9 cellular contexts compared by ENCODE assay signal in the genomic region with DNA sequence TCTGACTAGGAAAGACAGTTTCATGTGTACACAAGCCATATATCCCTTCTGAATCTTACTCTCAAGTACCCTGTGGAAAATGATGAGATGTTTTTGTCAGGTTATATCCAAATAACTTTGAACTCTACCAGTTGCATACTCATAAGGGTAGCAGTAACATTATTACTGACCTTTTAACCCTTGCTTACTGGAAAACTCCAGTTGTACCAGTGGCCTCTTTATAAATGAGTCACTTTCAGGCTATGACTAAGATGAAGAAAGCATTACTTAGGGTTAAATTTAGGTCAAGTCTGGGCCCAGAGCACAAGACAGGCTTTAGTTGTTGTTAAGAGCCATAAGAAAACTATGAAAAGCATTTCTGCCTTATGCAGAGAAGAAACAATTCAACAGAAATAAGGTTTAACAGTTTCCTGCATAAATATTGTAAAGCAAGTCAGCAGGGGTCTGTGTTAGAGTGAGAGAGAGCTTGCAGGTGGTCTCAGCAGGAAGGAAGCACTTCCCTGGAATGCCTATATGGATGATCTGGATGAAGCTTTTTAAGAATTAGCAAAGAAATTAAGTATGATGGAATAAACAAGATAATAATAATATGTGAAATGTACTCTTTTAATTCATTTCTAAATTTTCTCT.
DNase-seq lines count a peak whose midpoint lies in the region; ATAC-seq and TF ChIP-seq lines count a peak whose summit lies in the region.
"Had no signal": no experiment of that assay in that cellular context is flagged by ENCODE, and none has a peak within 500 bp of the region (broad histone marks: within the 10 kb centered on the region; RNA-seq: fewer than 3 reads in every experiment).

No MANE protein-coding gene starts in this region.

- no peaks in the 10 kb centered on the region for H3K36me3 ChIP-seq in brain microvascular endothelial cell (replicated peaks)

- H3K27me3 Mint-ChIP-seq in activated CD4-positive, alpha-beta T cell treated with anti-CD3 and anti-CD28 coated beads, Interleukin-2, amount 10 ng/mL, durations not matched to agents 7 days and 5 days, result peaks cover 3% of the 10 kb centered on the region

- peaks cover 11% of the 10 kb centered on the region for H3K9me3 Mint-ChIP-seq in activated CD4-positive, alpha-beta T cell treated with anti-CD3 and anti-CD28 coated beads, Interleukin-2, amount 10 ng/mL, durations not matched to agents 7 days and 5 days
- H3K9me3 Mint-ChIP-seq: brain had no signal

- H3K27ac ChIP-seq in brain microvascular endothelial cell, result peak overlapping the region; percentile 82

- H3K27me3 ChIP-seq in brain microvascular endothelial cell (replicated peaks), result no peaks in the 10 kb centered on the region

- POLR2A ChIA-PET in activated CD4-positive, alpha-beta T cell treated with anti-CD3 and anti-CD28 coated beads, Interleukin-2, amount 10 ng/mL, durations not matched to agents 7 days and 5 days (lab: Charles Lee), result interaction anchor here (0.7 kb wide), 1 partner anchor 24 kb away, joined by 3 read pairs; no protein-coding TSS in a partner anchor

- peak overlapping the region; percentile 23 for H3K4me3 Mint-ChIP-seq in activated CD4-positive, alpha-beta T cell treated with anti-CD3 and anti-CD28 coated beads, Interleukin-2, amount 10 ng/mL, durations not matched to agents 7 days and 5 days
- H3K4me3 Mint-ChIP-seq: brain had no signal

- CTCF ChIA-PET in activated CD4-positive, alpha-beta T cell treated with anti-CD3 and anti-CD28 coated beads, Interleukin-2, amount 10 ng/mL, durations not matched to agents 7 days and 5 days (lab: Charles Lee), result interaction anchor here (0.9 to 2.1 kb wide), 2 partner anchors 239 to 348 kb away, joined by 3 to 6 read pairs; no protein-coding TSS in a partner anchor

- peak; percentile 41 for DNase-seq in activated CD4-positive, alpha-beta T cell treated with anti-CD3 and anti-CD28 coated beads, Interleukin-2, amount 10 ng/mL, durations not matched to agents 7 days and 5 days
- DNase-seq in activated CD4-positive, alpha-beta T cell treated with anti-CD3 and anti-CD28 coated beads for 4 hours, result no peak
- peak; percentile 91 for DNase-seq in MV-4-11 (lab: John Stamatoyannopoulos, UW)
- peak; percentile 90 for DNase-seq in brain microvascular endothelial cell
- DNase-seq in stromal cell of bone marrow (ENCODE audit: low read depth), result peak; percentile 86
- no peak for DNase-seq in cerebellar cortex (ENCODE audit: low spot score)
- DNase-seq in central memory CD4-positive, alpha-beta T cell, result no peak

- peak; percentile 96 for ATAC-seq in HG02623 (IDR thresholded peaks at IDR 0.05; ENCODE audit: unreplicated experiment)

- peaks cover 55% of the 10 kb centered on the region for H3K4me1 Mint-ChIP-seq in activated CD4-positive, alpha-beta T cell treated with anti-CD3 and anti-CD28 coated beads, Interleukin-2, amount 10 ng/mL, durations not matched to agents 7 days and 5 days

- peaks cover 26% of the 10 kb centered on the region for H3K36me3 Mint-ChIP-seq in activated CD4-positive, alpha-beta T cell treated with anti-CD3 and anti-CD28 coated beads, Interleukin-2, amount 10 ng/mL, durations not matched to agents 7 days and 5 days (ENCODE audit: low read depth)
- H3K36me3 Mint-ChIP-seq: brain had no signal

- peak overlapping the region; percentile 85 for H3K27ac Mint-ChIP-seq in activated CD4-positive, alpha-beta T cell treated with anti-CD3 and anti-CD28 coated beads, Interleukin-2, amount 10 ng/mL, durations not matched to agents 7 days and 5 days

- no peak for TF ChIP-seq CTCF in brain microvascular endothelial cell (IDR thresholded peaks at IDR 0.05; ENCODE audit: low read depth, low read length, missing control alignments)

- H3K4me3 ChIP-seq in brain microvascular endothelial cell (ENCODE audit: low read depth, low read length), result no peak overlapping the region

- in situ Hi-C loops in brain microvascular endothelial cell (cut with HindIII; ENCODE audit: low pct_ligation_motif_present, low sequenced_read_pairs), result loop anchor here (10.0 kb wide), 1 partner anchor 358 kb away; no protein-coding TSS in a partner anchor

Comparison
In these comparisons a context has a peak if more than half of its experiments do, and no peak if none do; other contexts are left out.
1. DNase-seq: peak in activated CD4-positive, alpha-beta T cell treated with anti-CD3 and anti-CD28 coated beads, Interleukin-2, amount 10 ng/mL, durations not matched to agents 7 days and 5 days (single experiment), MV-4-11 (single experiment), brain microvascular endothelial cell (single experiment) and stromal cell of bone marrow (single experiment); none in activated CD4-positive, alpha-beta T cell treated with anti-CD3 and anti-CD28 coated beads for 4 hours (0 of 2), cerebellar cortex (single experiment) and central memory CD4-positive, alpha-beta T cell (single experiment).